Comparison of ENCODE assay signal across 39 cellular contexts in the genomic region with DNA sequence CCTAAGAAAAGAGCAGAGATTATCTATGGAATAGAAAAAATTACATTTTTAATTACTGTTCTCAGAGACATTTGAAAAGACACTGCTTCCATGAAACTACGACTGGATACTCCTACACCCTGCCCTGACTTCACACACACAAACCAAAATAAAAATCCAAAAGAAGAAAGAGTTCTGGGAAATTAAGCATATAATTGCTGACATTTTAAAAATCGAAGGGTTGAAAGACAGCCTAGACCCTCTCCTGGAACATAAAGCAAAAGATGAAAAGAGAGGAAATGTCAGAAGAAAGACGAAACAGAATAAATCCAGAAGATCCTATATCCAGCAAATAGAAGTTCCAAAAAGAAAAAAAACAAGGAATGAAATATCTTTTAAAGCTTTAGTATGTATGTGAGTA.
"Had no signal": no experiment of that assay in that cellular context is flagged by ENCODE, and none has a peak within 500 bp of the region (broad histone marks: within the 10 kb centered on the region; RNA-seq: fewer than 3 reads in every experiment).

No MANE protein-coding gene starts in this region.

- H3K27ac Mint-ChIP-seq: activated naive CD4-positive, alpha-beta T cell treated with anti-CD3 and anti-CD28 coated beads for 36 hours; activated naive CD4-positive, alpha-beta T cell treated with anti-CD3 and anti-CD28 coated beads, Interleukin-2, amount 10 ng/mL, durations not matched to agents 7 days and 5 days; activated naive CD4-positive, alpha-beta T cell treated with anti-CD3 and anti-CD28 coated beads, Interleukin-2, amount 50 U/mL, for 24 hours; activated naive CD4-positive, alpha-beta T cell treated with anti-CD3 and anti-CD28 coated beads, Interleukin-2, amount 50 U/mL, for 72 hours; activated naive CD8-positive, alpha-beta T cell; activated naive CD8-positive, alpha-beta T cell treated with anti-CD3 and anti-CD28 coated beads for 36 hours; activated naive CD8-positive, alpha-beta T cell treated with anti-CD3 and anti-CD28 coated beads, Interleukin-2, amount 10 ng/mL, durations not matched to agents 7 days and 5 days; activated naive CD8-positive, alpha-beta T cell treated with anti-CD3 and anti-CD28 coated beads, Interleukin-2, amount 50 U/mL, for 24 hours; activated T-cell treated with anti-CD3 and anti-CD28 coated beads, Interleukin-2, amount 50 U/mL, for 24 hours; activated T-cell treated with anti-CD3 and anti-CD28 coated beads, Interleukin-2, amount 50 U/mL, for 72 hours; activated T-helper 1 cell treated with anti-CD3 and anti-CD28 coated beads, Interleukin-12 subunit alpha, Interleukin-12 subunit beta, Interleukin-2, Interleukin-4 antibody, amounts not matched to agents 30 ng/mL and 10 ng/mL and 1 ng/mL, durations not matched to agents 14 hours and 24 hours and 36 hours; activated T-helper 17 cell treated with anti-CD3 and anti-CD28 coated beads, Interleukin-2, amount 50 U/mL, for 72 hours; activated T-helper 2 cell treated with anti-CD3 and anti-CD28 coated beads, Interferon-gamma antibody, Interleukin-2, Interleukin-4, amounts not matched to agents 10 μg/mL and 5 μg/mL and 100 μg/mL, durations not matched to agents 14 hours and 24 hours and 36 hours; brain had no signal

- DNase-seq: activated effector memory CD4-positive, alpha-beta T cell treated with anti-CD3 and anti-CD28 coated beads, Interleukin-2, amount 50 U/mL, for 16 hours; activated effector memory CD4-positive, alpha-beta T cell treated with Interleukin-2 at 50 U/mL for 16 hours; activated gamma-delta T cell; activated gamma-delta T cell treated with Interleukin-2 at 50 U/mL for 16 hours; activated naive CD4-positive, alpha-beta T cell; activated naive CD4-positive, alpha-beta T cell treated with anti-CD3 and anti-CD28 coated beads for 36 hours; activated naive CD4-positive, alpha-beta T cell treated with anti-CD3 and anti-CD28 coated beads, Interleukin-2, amount 10 ng/mL, durations not matched to agents 7 days and 5 days; activated naive CD4-positive, alpha-beta T cell treated with anti-CD3 and anti-CD28 coated beads, Interleukin-2, amount 50 U/mL, for 16 hours; activated naive CD4-positive, alpha-beta T cell treated with Interleukin-2 at 50 U/mL for 16 hours; activated naive CD8-positive, alpha-beta T cell treated with anti-CD3 and anti-CD28 coated beads for 36 hours; activated naive CD8-positive, alpha-beta T cell treated with anti-CD3 and anti-CD28 coated beads, Interleukin-2, amount 10 ng/mL, durations not matched to agents 7 days and 5 days; activated naive CD8-positive, alpha-beta T cell treated with anti-CD3 and anti-CD28 coated beads, Interleukin-2, amount 50 U/mL, for 24 hours; activated T-cell treated with anti-CD3 and anti-CD28 coated beads, Interleukin-2, amount 50 U/mL, for 24 hours; activated T-cell treated with anti-CD3 and anti-CD28 coated beads, Interleukin-2, amount 50 U/mL, for 4 hours; activated T-cell treated with anti-CD3 and anti-CD28 coated beads, Interleukin-2, amount 50 U/mL, for 48 hours; activated T-cell treated with anti-CD3 and anti-CD28 coated beads, Interleukin-2, amount 50 U/mL, for 72 hours; adrenal gland; amniotic stem cell; amygdala; anterior cingulate cortex; aorta; body of pancreas; brain microvascular endothelial cell; caudate nucleus; central memory CD4-positive, alpha-beta T cell; cerebellar nuclear complex had no signal

- H3K4me3 Mint-ChIP-seq: activated naive CD4-positive, alpha-beta T cell treated with anti-CD3 and anti-CD28 coated beads for 36 hours; activated naive CD4-positive, alpha-beta T cell treated with anti-CD3 and anti-CD28 coated beads, Interleukin-2, amount 10 ng/mL, durations not matched to agents 7 days and 5 days; activated naive CD4-positive, alpha-beta T cell treated with anti-CD3 and anti-CD28 coated beads, Interleukin-2, amount 50 U/mL, for 24 hours; activated naive CD8-positive, alpha-beta T cell; activated naive CD8-positive, alpha-beta T cell treated with anti-CD3 and anti-CD28 coated beads for 36 hours; activated naive CD8-positive, alpha-beta T cell treated with anti-CD3 and anti-CD28 coated beads, Interleukin-2, amount 10 ng/mL, durations not matched to agents 7 days and 5 days; activated naive CD8-positive, alpha-beta T cell treated with anti-CD3 and anti-CD28 coated beads, Interleukin-2, amount 50 U/mL, for 24 hours; activated T-cell treated with anti-CD3 and anti-CD28 coated beads, Interleukin-2, amount 50 U/mL, for 24 hours; activated T-cell treated with anti-CD3 and anti-CD28 coated beads, Interleukin-2, amount 50 U/mL, for 4 hours; activated T-cell treated with anti-CD3 and anti-CD28 coated beads, Interleukin-2, amount 50 U/mL, for 72 hours; activated T-helper 1 cell treated with anti-CD3 and anti-CD28 coated beads, Interleukin-12 subunit alpha, Interleukin-12 subunit beta, Interleukin-2, Interleukin-4 antibody, amounts not matched to agents 30 ng/mL and 10 ng/mL and 1 ng/mL, durations not matched to agents 14 hours and 24 hours and 36 hours; activated T-helper 17 cell treated with anti-CD3 and anti-CD28 coated beads, Interleukin-2, amount 50 U/mL, for 72 hours; brain; central memory CD8-positive, alpha-beta T cell had no signal

- H3K27ac ChIP-seq: adrenal gland, ascending aorta, body of pancreas, brain microvascular endothelial cell, breast epithelium, cardiac muscle cell had no signal

- H3K4me3 ChIP-seq: adrenal gland, ascending aorta, body of pancreas, breast epithelium, cardiac muscle cell had no signal

- H3K27me3 ChIP-seq: adrenal gland, ascending aorta, body of pancreas, brain microvascular endothelial cell, breast epithelium, cardiac muscle cell had no signal

- H3K9me3 Mint-ChIP-seq: activated naive CD4-positive, alpha-beta T cell treated with anti-CD3 and anti-CD28 coated beads, Interleukin-2, amount 50 U/mL, for 24 hours; central memory CD8-positive, alpha-beta T cell had no signal

- H3K36me3 Mint-ChIP-seq: activated naive CD4-positive, alpha-beta T cell treated with anti-CD3 and anti-CD28 coated beads, Interleukin-2, amount 10 ng/mL, durations not matched to agents 7 days and 5 days; activated naive CD4-positive, alpha-beta T cell treated with anti-CD3 and anti-CD28 coated beads, Interleukin-2, amount 50 U/mL, for 24 hours; activated naive CD4-positive, alpha-beta T cell treated with anti-CD3 and anti-CD28 coated beads, Interleukin-2, amount 50 U/mL, for 72 hours; activated naive CD8-positive, alpha-beta T cell; activated naive CD8-positive, alpha-beta T cell treated with anti-CD3 and anti-CD28 coated beads for 36 hours; brain had no signal

- H3K4me1 ChIP-seq: adrenal gland had no signal

- ATAC-seq: activated naive CD4-positive, alpha-beta T cell treated with anti-CD3 and anti-CD28 coated beads, Interleukin-2, amount 50 U/mL, for 72 hours; activated naive CD8-positive, alpha-beta T cell treated with anti-CD3 and anti-CD28 coated beads, Interleukin-2, amount 50 U/mL, for 24 hours; activated T-cell treated with anti-CD3 and anti-CD28 coated beads, Interleukin-2, amount 50 U/mL, for 4 hours; activated T-cell treated with anti-CD3 and anti-CD28 coated beads, Interleukin-2, amount 50 U/mL, for 72 hours; activated T-helper 17 cell treated with anti-CD3 and anti-CD28 coated beads, Interleukin-2, amount 50 U/mL, for 72 hours; body of pancreas had no signal

- H3K4me1 Mint-ChIP-seq: activated naive CD4-positive, alpha-beta T cell treated with anti-CD3 and anti-CD28 coated beads, Interleukin-2, amount 10 ng/mL, durations not matched to agents 7 days and 5 days; activated naive CD4-positive, alpha-beta T cell treated with anti-CD3 and anti-CD28 coated beads, Interleukin-2, amount 50 U/mL, for 24 hours; activated naive CD8-positive, alpha-beta T cell treated with anti-CD3 and anti-CD28 coated beads for 36 hours; activated naive CD8-positive, alpha-beta T cell treated with anti-CD3 and anti-CD28 coated beads, Interleukin-2, amount 10 ng/mL, durations not matched to agents 7 days and 5 days; activated naive CD8-positive, alpha-beta T cell treated with anti-CD3 and anti-CD28 coated beads, Interleukin-2, amount 50 U/mL, for 24 hours; activated T-helper 17 cell treated with anti-CD3 and anti-CD28 coated beads, Interleukin-2, amount 50 U/mL, for 72 hours; brain; central memory CD8-positive, alpha-beta T cell had no signal

- H3K9me3 ChIP-seq: adrenal gland, ascending aorta, body of pancreas, breast epithelium had no signal

- H3K27me3 Mint-ChIP-seq: activated naive CD8-positive, alpha-beta T cell treated with anti-CD3 and anti-CD28 coated beads for 36 hours had no signal

- FAIRE-seq: astrocyte, bronchial epithelial cell had no signal

- H3K36me3 ChIP-seq: adrenal gland, ascending aorta, brain microvascular endothelial cell, breast epithelium, cardiac muscle cell had no signal
